1 cellular context compared by ENCODE assay signal in the genomic region with DNA sequence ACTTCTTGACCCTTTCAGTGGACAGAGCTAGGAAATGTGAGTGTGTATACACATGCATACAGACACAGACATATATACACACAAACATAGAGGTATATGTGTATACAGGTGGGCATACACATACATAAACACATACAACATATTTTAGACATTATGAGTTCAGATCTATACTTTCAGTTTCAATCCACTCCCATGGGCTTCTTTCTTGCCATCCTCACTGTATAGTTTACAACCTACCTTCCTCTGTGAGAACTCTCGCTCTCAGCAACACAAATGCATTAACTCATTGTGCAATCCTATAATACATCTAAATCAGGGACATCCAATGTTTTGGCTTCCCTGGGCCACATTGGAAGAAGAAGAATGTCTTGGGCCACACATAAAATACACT.
A peak's percentile ranks its signal among the peaks of the same experiment; 100 is the strongest.
TF ChIP-seq lines count a peak whose summit lies in the region.

No MANE protein-coding gene starts in this region.

TF ChIP-seq in GM12878, 131 proteins besides CTCF, POLR2A, EP300 and RAD21:
- TF ChIP-seq, protein P1, sequence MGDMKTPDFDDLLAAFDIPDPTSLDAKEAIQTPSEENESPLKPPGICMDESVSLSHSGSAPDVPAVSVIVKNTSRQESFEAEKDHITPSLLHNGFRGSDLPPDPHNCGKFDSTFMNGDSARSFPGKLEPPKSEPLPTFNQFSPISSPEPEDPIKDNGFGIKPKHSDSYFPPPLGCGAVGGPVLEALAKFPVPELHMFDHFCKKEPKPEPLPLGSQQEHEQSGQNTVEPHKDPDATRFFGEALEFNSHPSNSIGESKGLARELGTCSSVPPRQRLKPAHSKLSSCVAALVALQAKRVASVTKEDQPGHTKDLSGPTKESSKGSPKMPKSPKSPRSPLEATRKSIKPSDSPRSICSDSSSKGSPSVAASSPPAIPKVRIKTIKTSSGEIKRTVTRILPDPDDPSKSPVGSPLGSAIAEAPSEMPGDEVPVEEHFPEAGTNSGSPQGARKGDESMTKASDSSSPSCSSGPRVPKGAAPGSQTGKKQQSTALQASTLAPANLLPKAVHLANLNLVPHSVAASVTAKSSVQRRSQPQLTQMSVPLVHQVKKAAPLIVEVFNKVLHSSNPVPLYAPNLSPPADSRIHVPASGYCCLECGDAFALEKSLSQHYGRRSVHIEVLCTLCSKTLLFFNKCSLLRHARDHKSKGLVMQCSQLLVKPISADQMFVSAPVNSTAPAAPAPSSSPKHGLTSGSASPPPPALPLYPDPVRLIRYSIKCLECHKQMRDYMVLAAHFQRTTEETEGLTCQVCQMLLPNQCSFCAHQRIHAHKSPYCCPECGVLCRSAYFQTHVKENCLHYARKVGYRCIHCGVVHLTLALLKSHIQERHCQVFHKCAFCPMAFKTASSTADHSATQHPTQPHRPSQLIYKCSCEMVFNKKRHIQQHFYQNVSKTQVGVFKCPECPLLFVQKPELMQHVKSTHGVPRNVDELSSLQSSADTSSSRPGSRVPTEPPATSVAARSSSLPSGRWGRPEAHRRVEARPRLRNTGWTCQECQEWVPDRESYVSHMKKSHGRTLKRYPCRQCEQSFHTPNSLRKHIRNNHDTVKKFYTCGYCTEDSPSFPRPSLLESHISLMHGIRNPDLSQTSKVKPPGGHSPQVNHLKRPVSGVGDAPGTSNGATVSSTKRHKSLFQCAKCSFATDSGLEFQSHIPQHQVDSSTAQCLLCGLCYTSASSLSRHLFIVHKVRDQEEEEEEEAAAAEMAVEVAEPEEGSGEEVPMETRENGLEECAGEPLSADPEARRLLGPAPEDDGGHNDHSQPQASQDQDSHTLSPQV (IDR thresholded peaks at IDR 0.05): no peak
- TF ChIP-seq, protein P2, sequence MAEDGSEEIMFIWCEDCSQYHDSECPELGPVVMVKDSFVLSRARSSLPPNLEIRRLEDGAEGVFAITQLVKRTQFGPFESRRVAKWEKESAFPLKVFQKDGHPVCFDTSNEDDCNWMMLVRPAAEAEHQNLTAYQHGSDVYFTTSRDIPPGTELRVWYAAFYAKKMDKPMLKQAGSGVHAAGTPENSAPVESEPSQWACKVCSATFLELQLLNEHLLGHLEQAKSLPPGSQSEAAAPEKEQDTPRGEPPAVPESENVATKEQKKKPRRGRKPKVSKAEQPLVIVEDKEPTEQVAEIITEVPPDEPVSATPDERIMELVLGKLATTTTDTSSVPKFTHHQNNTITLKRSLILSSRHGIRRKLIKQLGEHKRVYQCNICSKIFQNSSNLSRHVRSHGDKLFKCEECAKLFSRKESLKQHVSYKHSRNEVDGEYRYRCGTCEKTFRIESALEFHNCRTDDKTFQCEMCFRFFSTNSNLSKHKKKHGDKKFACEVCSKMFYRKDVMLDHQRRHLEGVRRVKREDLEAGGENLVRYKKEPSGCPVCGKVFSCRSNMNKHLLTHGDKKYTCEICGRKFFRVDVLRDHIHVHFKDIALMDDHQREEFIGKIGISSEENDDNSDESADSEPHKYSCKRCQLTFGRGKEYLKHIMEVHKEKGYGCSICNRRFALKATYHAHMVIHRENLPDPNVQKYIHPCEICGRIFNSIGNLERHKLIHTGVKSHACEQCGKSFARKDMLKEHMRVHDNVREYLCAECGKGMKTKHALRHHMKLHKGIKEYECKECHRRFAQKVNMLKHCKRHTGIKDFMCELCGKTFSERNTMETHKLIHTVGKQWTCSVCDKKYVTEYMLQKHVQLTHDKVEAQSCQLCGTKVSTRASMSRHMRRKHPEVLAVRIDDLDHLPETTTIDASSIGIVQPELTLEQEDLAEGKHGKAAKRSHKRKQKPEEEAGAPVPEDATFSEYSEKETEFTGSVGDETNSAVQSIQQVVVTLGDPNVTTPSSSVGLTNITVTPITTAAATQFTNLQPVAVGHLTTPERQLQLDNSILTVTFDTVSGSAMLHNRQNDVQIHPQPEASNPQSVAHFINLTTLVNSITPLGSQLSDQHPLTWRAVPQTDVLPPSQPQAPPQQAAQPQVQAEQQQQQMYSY (CRISPR knock-in tag; IDR thresholded peaks at IDR 0.05): no peak
- TF ChIP-seq KAT2A (conservative IDR thresholded peaks at IDR 0.05; ENCODE audit: control insufficient read depth, low read depth, low read length): no peak
- TF ChIP-seq ZBTB33 (IDR thresholded peaks at IDR 0.05): no peak
- TF ChIP-seq ZNF24 (IDR thresholded peaks at IDR 0.05): peak; percentile 45; the same call in 1 of the 2 replicates
- TF ChIP-seq PKNOX1 (IDR thresholded peaks at IDR 0.05): no peak
- no peak for TF ChIP-seq SMC3 (IDR thresholded peaks at IDR 0.05; ENCODE audit: borderline replicate concordance, low read length)
- TF ChIP-seq HSF1 (IDR thresholded peaks at IDR 0.05; ENCODE audit: low read depth, low read length): no peak
- TF ChIP-seq MEF2B (IDR thresholded peaks at IDR 0.05; ENCODE audit: partially characterized antibody, poor library complexity, severe bottlenecking): peak; percentile 63
- no peak for TF ChIP-seq FOXM1 (IDR thresholded peaks at IDR 0.05; ENCODE audit: low read depth, low read length)
- no peak for TF ChIP-seq SPI1 (IDR thresholded peaks at IDR 0.05; ENCODE audit: borderline replicate concordance, insufficient read depth, low read depth, low read length)
- TF ChIP-seq GATAD2B (conservative IDR thresholded peaks at IDR 0.05; ENCODE audit: low read depth): 0 out of 2 replicates have a peak, but pooled peaks have one; percentile 6
- no peak for TF ChIP-seq RCOR1 (conservative IDR thresholded peaks at IDR 0.05; ENCODE audit: low read depth, low read length)
- TF ChIP-seq, protein P3, sequence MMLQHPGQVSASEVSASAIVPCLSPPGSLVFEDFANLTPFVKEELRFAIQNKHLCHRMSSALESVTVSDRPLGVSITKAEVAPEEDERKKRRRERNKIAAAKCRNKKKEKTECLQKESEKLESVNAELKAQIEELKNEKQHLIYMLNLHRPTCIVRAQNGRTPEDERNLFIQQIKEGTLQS (IDR thresholded peaks at IDR 0.05; ENCODE audit: borderline replicate concordance, extremely low read depth, low read depth, low read length): no peak
- TF ChIP-seq RUNX3 (IDR thresholded peaks at IDR 0.05; ENCODE audit: low read length): no peak
- no peak for TF ChIP-seq E2F8 (IDR thresholded peaks at IDR 0.05; ENCODE audit: low read depth, partially characterized antibody)
- no peak for TF ChIP-seq KDM1A (IDR thresholded peaks at IDR 0.05; ENCODE audit: borderline replicate concordance)
- TF ChIP-seq, protein P4, sequence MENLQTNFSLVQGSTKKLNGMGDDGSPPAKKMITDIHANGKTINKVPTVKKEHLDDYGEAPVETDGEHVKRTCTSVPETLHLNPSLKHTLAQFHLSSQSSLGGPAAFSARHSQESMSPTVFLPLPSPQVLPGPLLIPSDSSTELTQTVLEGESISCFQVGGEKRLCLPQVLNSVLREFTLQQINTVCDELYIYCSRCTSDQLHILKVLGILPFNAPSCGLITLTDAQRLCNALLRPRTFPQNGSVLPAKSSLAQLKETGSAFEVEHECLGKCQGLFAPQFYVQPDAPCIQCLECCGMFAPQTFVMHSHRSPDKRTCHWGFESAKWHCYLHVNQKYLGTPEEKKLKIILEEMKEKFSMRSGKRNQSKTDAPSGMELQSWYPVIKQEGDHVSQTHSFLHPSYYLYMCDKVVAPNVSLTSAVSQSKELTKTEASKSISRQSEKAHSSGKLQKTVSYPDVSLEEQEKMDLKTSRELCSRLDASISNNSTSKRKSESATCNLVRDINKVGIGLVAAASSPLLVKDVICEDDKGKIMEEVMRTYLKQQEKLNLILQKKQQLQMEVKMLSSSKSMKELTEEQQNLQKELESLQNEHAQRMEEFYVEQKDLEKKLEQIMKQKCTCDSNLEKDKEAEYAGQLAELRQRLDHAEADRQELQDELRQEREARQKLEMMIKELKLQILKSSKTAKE (IDR thresholded peaks at IDR 0.05; ENCODE audit: low read depth, poor library complexity, severe bottlenecking): no peak
